In the genomic region with DNA sequence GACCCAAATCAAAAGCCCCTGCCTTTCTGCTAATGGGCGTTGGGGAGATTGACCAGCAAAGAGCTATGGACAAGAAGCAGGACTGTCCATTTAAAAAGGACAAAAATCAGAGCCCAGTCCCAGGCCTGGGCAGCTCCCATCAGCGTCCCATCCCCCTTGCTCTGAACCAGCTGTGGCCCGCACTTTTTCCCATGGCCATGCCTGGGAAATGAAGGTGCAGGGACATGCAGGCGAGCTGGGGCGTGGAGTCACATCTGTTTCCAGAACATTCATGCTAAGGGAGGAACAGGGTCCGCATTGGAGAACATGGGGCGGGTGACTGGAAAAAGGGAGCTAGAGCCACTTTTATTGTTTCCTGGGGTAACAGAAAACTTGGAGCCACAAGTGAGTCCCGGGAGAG, we compare ENCODE assay signal across 1 cellular context. TPM values are rescaled to one million over a fixed set of nuclear protein-coding genes. Genes with fewer than 3 reads are reported as not detected.
"Had no signal": no experiment of that assay in that cellular context is flagged by ENCODE, and none has a peak within 500 bp of the region (broad histone marks: within the 10 kb centered on the region; RNA-seq: fewer than 3 reads in every experiment).

No MANE protein-coding gene starts in this region.

RNA-seq across cellular contexts. Expression of a gene that starts 50.7 kb away (rescaled TPM):
- total RNA-seq: HT-29 had no signal
